ENCODE assay signal across 17 cellular contexts in the genomic region with DNA sequence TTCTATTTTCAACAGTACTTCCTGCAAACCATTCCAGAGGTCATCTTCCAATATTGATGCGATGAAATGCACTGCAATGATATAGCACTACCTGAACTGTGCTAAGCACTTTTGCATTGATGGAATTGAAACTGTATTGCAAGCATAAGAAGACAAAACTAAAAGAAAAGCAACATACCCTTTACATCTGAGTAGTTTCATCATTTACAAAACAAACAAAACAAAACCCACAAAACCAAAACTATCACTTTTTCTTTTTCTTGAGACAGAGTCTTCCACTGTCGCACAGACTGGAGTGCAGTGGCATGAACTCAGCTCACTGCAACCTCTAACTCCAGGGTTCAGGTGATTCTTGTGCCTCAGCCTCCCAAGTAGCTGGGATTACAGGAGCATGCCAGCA.
DNase-seq lines count a peak whose midpoint lies in the region; ATAC-seq and TF ChIP-seq lines count a peak whose summit lies in the region.
"Had no signal": no experiment of that assay in that cellular context is flagged by ENCODE, and none has a peak within 500 bp of the region (broad histone marks: within the 10 kb centered on the region; RNA-seq: fewer than 3 reads in every experiment).

No MANE protein-coding gene starts in this region.

- H3K27ac ChIP-seq in subcutaneous abdominal adipose tissue (ENCODE audit: low read depth, low read length): peak overlapping the region; percentile 96

- peak overlapping the region in 1 of 5 donors; percentile 13 for H3K9ac ChIP-seq in subcutaneous abdominal adipose tissue (ENCODE audit: low read length in 5 of 5)
- H3K9ac ChIP-seq: SK-N-SH had no signal

- H3K4me3 ChIP-seq in subcutaneous abdominal adipose tissue (ENCODE audit: low read depth in 1 of 5, low read length in 5 of 5): no peak overlapping the region

- H3K36me3 ChIP-seq in subcutaneous abdominal adipose tissue (ENCODE audit: control insufficient read depth in 5 of 5, insufficient read depth in 5 of 5, low read length in 5 of 5): no peaks in the 10 kb centered on the region

- no peak for TF ChIP-seq POLR2A in GM18505 (IDR thresholded peaks at IDR 0.05; ENCODE audit: borderline replicate concordance, extremely low read depth, insufficient read depth, insufficient read length)

- no peak for DNase-seq in NCI-H524 (lab: John Stamatoyannopoulos, UW)
- DNase-seq: CD4-positive, alpha-beta T cell; HFFc6; Kasumi-1; NCI-H1417; NCI-H187 treated with DMSO at 0.1 percent for 48 hours; NCI-H345; NCI-H526 treated with DMSO at 0.1 percent for 48 hours; SHP77; SK-N-SH; T-cell had no signal

- H3K4me1 ChIP-seq in subcutaneous abdominal adipose tissue (ENCODE audit: control insufficient read depth in 5 of 5, insufficient read depth in 5 of 5, low read length in 5 of 5): peaks cover 3 to 69% (median 48%) of the 10 kb centered on the region in 5 donors

- ATAC-seq in GM18867 (IDR thresholded peaks at IDR 0.05; ENCODE audit: unreplicated experiment) (peak; percentile 60), GM19043 (IDR thresholded peaks at IDR 0.05; ENCODE audit: low read depth, unreplicated experiment) (peak; percentile 49), HG02678 (IDR thresholded peaks at IDR 0.05; ENCODE audit: unreplicated experiment) (peak; percentile 54), HG03025 (IDR thresholded peaks at IDR 0.05; ENCODE audit: low FRiP score, unreplicated experiment) (no peak), GM18505 (IDR thresholded peaks at IDR 0.05; ENCODE audit: unreplicated experiment) (no peak)
- ATAC-seq: T-cell had no signal

- no peaks in the 10 kb centered on the region for H3K9me3 ChIP-seq in subcutaneous abdominal adipose tissue (ENCODE audit: control insufficient read depth in 5 of 5, low read length in 5 of 5)
- H3K9me3 ChIP-seq: SK-N-SH had no signal

- no peaks in the 10 kb centered on the region for H3K27me3 ChIP-seq in subcutaneous abdominal adipose tissue (ENCODE audit: control insufficient read depth in 5 of 5, insufficient read depth in 4 of 5, low read length in 5 of 5)

Comparison
In these comparisons a context has a peak if more than half of its experiments do, and no peak if none do; other contexts are left out.
1. ATAC-seq: peak in GM18867 (single experiment), GM19043 (single experiment) and HG02678 (single experiment); none in HG03025 (single experiment) and GM18505 (single experiment).